Comparison of ENCODE assay signal across 8 cellular contexts in genomic region chr6:168956884-168957730, GRCh38.
A peak's percentile ranks its signal among the peaks of the same experiment; 100 is the strongest.
DNase-seq lines count a peak whose midpoint lies in the region; ATAC-seq and TF ChIP-seq lines count a peak whose summit lies in the region.

No MANE protein-coding gene starts in this region.

- H3K4me1 ChIP-seq in ACC112 (ENCODE audit: control insufficient read depth, insufficient read depth, low read length, unreplicated experiment), result peaks cover 7% of the 10 kb centered on the region

- no peaks in the 10 kb centered on the region for H3K36me3 ChIP-seq in ACC112 (ENCODE audit: insufficient read depth, low read length)

- H2AFZ ChIP-seq in ACC112 (ENCODE audit: low read length, unreplicated experiment), result peak overlapping the region; percentile 48

- H3K79me2 ChIP-seq in ACC112 (ENCODE audit: control insufficient read depth, insufficient read depth, low read length, unreplicated experiment), result no peaks in the 10 kb centered on the region

- in situ Hi-C loops in GM13977 (cut with MboI; ENCODE audit: low pct_unique_long_range_greater_than_20kb, low sequenced_read_pairs, unreplicated experiment), result no loop called here

- H3K27ac ChIP-seq in ACC112 (ENCODE audit: low read depth, low read length), result no peak overlapping the region

- ATAC-seq in HG03095 (IDR thresholded peaks at IDR 0.05; ENCODE audit: unreplicated experiment), result peak; percentile 70

- TF ChIP-seq CTCF in GM13977 (IDR thresholded peaks at IDR 0.05; ENCODE audit: extremely low read depth, insufficient read depth, missing control alignments) (peak; percentile 71), epithelial cell of proximal tubule (conservative IDR thresholded peaks at IDR 0.05; ENCODE audit: low read depth, low read length) (peak; percentile 94)

- no peaks in the 10 kb centered on the region for H3K27me3 ChIP-seq in ACC112 (ENCODE audit: insufficient read depth, low read length)

- no peak overlapping the region for H3K4me3 ChIP-seq in ACC112 (ENCODE audit: low read depth, low read length)
- H3K4me3 ChIP-seq in epithelial cell of proximal tubule (ENCODE audit: low read depth, low read length), result no peak overlapping the region

- peak; percentile 71 for DNase-seq in GM13977 (ENCODE audit: low spot score)
- DNase-seq in NCI-H345 (lab: John Stamatoyannopoulos, UW), result peak; percentile 77
- DNase-seq in activated CD4-positive, alpha-beta T cell treated with anti-CD3 and anti-CD28 coated beads, Interleukin-2, amount 50 U/mL, for 1 hour, result peak; percentile 44
- DNase-seq in epithelial cell of proximal tubule (ENCODE audit: low read depth), result no peak
- DNase-seq in mucosa of gallbladder (ENCODE audit: low spot score), result peak; percentile 66
- DNase-seq in stromal cell of bone marrow (ENCODE audit: low read depth), result peak; percentile 81
